1 cellular context compared by ENCODE assay signal in the genomic region with DNA sequence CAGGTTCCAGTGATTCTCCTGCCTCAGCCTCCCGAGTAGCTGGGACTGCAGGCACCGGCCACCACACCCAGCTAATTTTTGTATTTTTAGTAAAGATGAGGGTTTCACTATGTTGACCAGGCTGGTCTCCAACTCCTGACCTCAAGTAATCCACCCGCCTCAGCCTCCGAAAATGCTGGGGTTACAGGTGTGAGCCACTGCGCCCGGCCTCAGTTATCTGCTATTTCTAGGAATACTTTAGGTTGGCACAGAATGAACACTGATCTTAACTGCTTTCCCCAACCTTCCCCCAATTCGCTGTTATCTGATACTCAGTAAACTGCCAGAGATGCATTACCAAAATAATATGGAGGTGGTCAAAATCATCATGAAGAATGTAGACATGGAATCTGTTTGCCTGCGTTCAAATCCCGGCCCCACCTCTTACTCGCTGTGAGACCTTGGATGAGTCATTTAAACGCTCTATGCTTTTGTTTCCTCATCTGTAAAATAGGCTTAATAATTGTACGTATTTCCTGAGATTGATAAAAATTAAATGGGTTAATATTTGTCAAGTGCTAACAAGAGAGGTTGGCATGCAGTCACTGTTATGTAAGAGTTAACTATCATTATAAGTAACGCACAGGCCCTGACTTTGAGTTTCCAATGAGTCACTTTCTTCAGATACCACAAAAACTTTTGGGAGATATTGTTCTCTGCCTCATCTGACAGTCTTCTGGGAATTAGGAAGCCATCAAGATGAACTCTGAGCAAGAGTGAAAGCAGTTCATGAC.
TF ChIP-seq lines count a peak whose summit lies in the region.

No MANE protein-coding gene starts in this region.

TF ChIP-seq in A549, 52 proteins besides CTCF, POLR2A, EP300 and RAD21 (continued from another document):
- peak; percentile 65 for TF ChIP-seq REST (IDR thresholded peaks at IDR 0.05)
- TF ChIP-seq FOSL2 (IDR thresholded peaks at IDR 0.05): peak; percentile 86
- peak; percentile 95 for TF ChIP-seq FOSL2 (CRISPR knock-in tag; IDR thresholded peaks at IDR 0.05)
- no peak for TF ChIP-seq FOSB (CRISPR knock-in tag; IDR thresholded peaks at IDR 0.05)
- no peak for TF ChIP-seq POLR2AphosphoS2 (conservative IDR thresholded peaks at IDR 0.05; ENCODE audit: low read length)
- TF ChIP-seq, protein P1, sequence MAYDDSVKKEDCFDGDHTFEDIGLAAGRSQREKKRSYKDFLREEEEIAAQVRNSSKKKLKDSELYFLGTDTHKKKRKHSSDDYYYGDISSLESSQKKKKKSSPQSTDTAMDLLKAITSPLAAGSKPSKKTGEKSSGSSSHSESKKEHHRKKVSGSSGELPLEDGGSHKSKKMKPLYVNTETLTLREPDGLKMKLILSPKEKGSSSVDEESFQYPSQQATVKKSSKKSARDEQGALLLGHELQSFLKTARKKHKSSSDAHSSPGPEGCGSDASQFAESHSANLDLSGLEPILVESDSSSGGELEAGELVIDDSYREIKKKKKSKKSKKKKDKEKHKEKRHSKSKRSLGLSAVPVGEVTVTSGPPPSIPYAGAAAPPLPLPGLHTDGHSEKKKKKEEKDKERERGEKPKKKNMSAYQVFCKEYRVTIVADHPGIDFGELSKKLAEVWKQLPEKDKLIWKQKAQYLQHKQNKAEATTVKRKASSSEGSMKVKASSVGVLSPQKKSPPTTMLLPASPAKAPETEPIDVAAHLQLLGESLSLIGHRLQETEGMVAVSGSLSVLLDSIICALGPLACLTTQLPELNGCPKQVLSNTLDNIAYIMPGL (CRISPR knock-in tag; IDR thresholded peaks at IDR 0.05; ENCODE audit: borderline replicate concordance): no peak
- no peak for TF ChIP-seq MAZ (IDR thresholded peaks at IDR 0.05; ENCODE audit: borderline replicate concordance, low read depth, low read length)
- TF ChIP-seq CHD4 (IDR thresholded peaks at IDR 0.05; ENCODE audit: borderline replicate concordance): no peak; the same call in 1 of the 2 replicates
- peak; percentile 26 for TF ChIP-seq ZFP36 (IDR thresholded peaks at IDR 0.05; ENCODE audit: borderline replicate concordance, partially characterized antibody)
